8 cellular contexts compared by ENCODE assay signal in the genomic region with DNA sequence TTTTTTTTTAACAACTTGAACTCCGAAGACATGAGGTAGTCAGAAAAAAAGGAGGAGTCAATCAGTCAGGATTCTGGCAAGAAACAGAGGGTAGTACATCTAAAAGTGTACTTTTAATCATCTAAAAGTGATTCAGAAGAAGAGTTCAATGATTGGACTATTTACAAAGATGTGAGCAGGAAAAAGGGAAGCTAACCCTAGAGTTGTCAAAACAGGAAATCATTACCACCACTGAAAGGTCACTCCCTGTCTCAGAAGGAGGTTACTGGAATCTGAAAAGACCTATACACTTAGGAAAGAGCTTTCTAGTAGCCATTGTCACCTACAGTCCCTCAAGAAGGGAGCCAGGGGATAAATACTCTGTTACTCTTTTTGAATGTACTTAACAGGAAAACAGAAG. TPM values are rescaled to one million over a fixed set of nuclear protein-coding genes. Genes with fewer than 3 reads are reported as not detected.
DNase-seq lines count a peak whose midpoint lies in the region; ATAC-seq and TF ChIP-seq lines count a peak whose summit lies in the region.

No MANE protein-coding gene starts in this region.

- peaks cover 46% of the 10 kb centered on the region for H3K4me1 Mint-ChIP-seq in activated CD8-positive, alpha-beta memory T cell treated with anti-CD3 and anti-CD28 coated beads, Interleukin-2, amount 10 ng/mL, durations not matched to agents 7 days and 5 days
- H3K4me1 Mint-ChIP-seq in activated CD4-positive, alpha-beta memory T cell treated with anti-CD3 and anti-CD28 coated beads, Interleukin-2, amount 10 ng/mL, durations not matched to agents 7 days and 5 days: peaks cover 59% of the 10 kb centered on the region
- peaks cover 71% of the 10 kb centered on the region for H3K4me1 Mint-ChIP-seq in stimulated activated memory B cell treated with anti-CD40 and anti-IgM and Interleukin-4, amounts not matched to agents 10 μg/mL and 1 μg/mL and 100 μg/mL, for 72 hours
- peaks cover 21% of the 10 kb centered on the region for H3K4me1 Mint-ChIP-seq in mesothelial cell of epicardium

- no peak for DNase-seq in activated CD8-positive, alpha-beta memory T cell treated with anti-CD3 and anti-CD28 coated beads, Interleukin-2, amount 10 ng/mL, durations not matched to agents 7 days and 5 days
- no peak for DNase-seq in activated CD8-positive, alpha-beta memory T cell treated with anti-CD3 and anti-CD28 coated beads, Interleukin-2, amount 50 U/mL, for 4 hours
- no peak for DNase-seq in activated CD4-positive, alpha-beta memory T cell treated with anti-CD3 and anti-CD28 coated beads, Interleukin-2, amount 10 ng/mL, durations not matched to agents 7 days and 5 days
- DNase-seq in GDM1 (lab: John Stamatoyannopoulos, UW): no peak
- no peak for DNase-seq in mesothelial cell of epicardium (ENCODE audit: low spot score in 2 of 2, unreplicated experiment in 2 of 2)

- H3K4me3 Mint-ChIP-seq in activated CD8-positive, alpha-beta memory T cell treated with anti-CD3 and anti-CD28 coated beads, Interleukin-2, amount 10 ng/mL, durations not matched to agents 7 days and 5 days: no peak overlapping the region
- peak overlapping the region; percentile 7 for H3K4me3 Mint-ChIP-seq in activated CD4-positive, alpha-beta memory T cell treated with anti-CD3 and anti-CD28 coated beads, Interleukin-2, amount 10 ng/mL, durations not matched to agents 7 days and 5 days
- peak overlapping the region; percentile 40 for H3K4me3 Mint-ChIP-seq in stimulated activated memory B cell treated with anti-CD40 and anti-IgM and Interleukin-4, amounts not matched to agents 10 μg/mL and 1 μg/mL and 100 μg/mL, for 72 hours
- no peak overlapping the region for H3K4me3 Mint-ChIP-seq in mesothelial cell of epicardium

- CTCF ChIA-PET in activated CD8-positive, alpha-beta memory T cell treated with anti-CD3 and anti-CD28 coated beads, Interleukin-2, amount 10 ng/mL, durations not matched to agents 7 days and 5 days (lab: Charles Lee): interaction anchor here (6.4 kb wide), 1 partner anchor 15 kb away, joined by 71 read pairs; the partner anchor contains the start of gene LMBRD1
- CTCF ChIA-PET in activated CD4-positive, alpha-beta memory T cell treated with anti-CD3 and anti-CD28 coated beads, Interleukin-2, amount 10 ng/mL, durations not matched to agents 7 days and 5 days (lab: Charles Lee): interaction anchor here (2.0 to 6.4 kb wide), 2 partner anchors 9 to 16 kb away, joined by 6 to 102 read pairs; partner anchors contain the start of gene LMBRD1

- POLR2A ChIA-PET in activated CD4-positive, alpha-beta memory T cell treated with anti-CD3 and anti-CD28 coated beads, Interleukin-2, amount 10 ng/mL, durations not matched to agents 7 days and 5 days (lab: Charles Lee): interaction anchor here (1.0 to 7.4 kb wide), 2 partner anchors 15 to 21 kb away, joined by 3 to 87 read pairs; partner anchors contain the start of gene LMBRD1

- peaks cover 3% of the 10 kb centered on the region for H3K27me3 Mint-ChIP-seq in activated CD8-positive, alpha-beta memory T cell treated with anti-CD3 and anti-CD28 coated beads, Interleukin-2, amount 10 ng/mL, durations not matched to agents 7 days and 5 days
- H3K27me3 Mint-ChIP-seq in activated CD4-positive, alpha-beta memory T cell treated with anti-CD3 and anti-CD28 coated beads, Interleukin-2, amount 10 ng/mL, durations not matched to agents 7 days and 5 days: no peaks in the 10 kb centered on the region
- no peaks in the 10 kb centered on the region for H3K27me3 Mint-ChIP-seq in stimulated activated memory B cell treated with anti-CD40 and anti-IgM and Interleukin-4, amounts not matched to agents 10 μg/mL and 1 μg/mL and 100 μg/mL, for 72 hours
- no peaks in the 10 kb centered on the region for H3K27me3 Mint-ChIP-seq in mesothelial cell of epicardium (ENCODE audit: low read depth)

- TF ChIP-seq CTCF in mesothelial cell of epicardium (IDR thresholded peaks at IDR 0.05; ENCODE audit: unreplicated experiment): no peak

- peaks cover 7% of the 10 kb centered on the region for H3K36me3 Mint-ChIP-seq in activated CD8-positive, alpha-beta memory T cell treated with anti-CD3 and anti-CD28 coated beads, Interleukin-2, amount 10 ng/mL, durations not matched to agents 7 days and 5 days
- peaks cover 14% of the 10 kb centered on the region for H3K36me3 Mint-ChIP-seq in activated CD4-positive, alpha-beta memory T cell treated with anti-CD3 and anti-CD28 coated beads, Interleukin-2, amount 10 ng/mL, durations not matched to agents 7 days and 5 days (ENCODE audit: low read depth)
- peaks cover 13% of the 10 kb centered on the region for H3K36me3 Mint-ChIP-seq in stimulated activated memory B cell treated with anti-CD40 and anti-IgM and Interleukin-4, amounts not matched to agents 10 μg/mL and 1 μg/mL and 100 μg/mL, for 72 hours
- H3K36me3 Mint-ChIP-seq in mesothelial cell of epicardium: no peaks in the 10 kb centered on the region

- H3K9me3 Mint-ChIP-seq in activated CD8-positive, alpha-beta memory T cell treated with anti-CD3 and anti-CD28 coated beads, Interleukin-2, amount 10 ng/mL, durations not matched to agents 7 days and 5 days (ENCODE audit: low read depth): no peaks in the 10 kb centered on the region
- H3K9me3 Mint-ChIP-seq in activated CD4-positive, alpha-beta memory T cell treated with anti-CD3 and anti-CD28 coated beads, Interleukin-2, amount 10 ng/mL, durations not matched to agents 7 days and 5 days: peaks cover 2% of the 10 kb centered on the region
- peaks cover 5% of the 10 kb centered on the region for H3K9me3 Mint-ChIP-seq in stimulated activated memory B cell treated with anti-CD40 and anti-IgM and Interleukin-4, amounts not matched to agents 10 μg/mL and 1 μg/mL and 100 μg/mL, for 72 hours
- H3K9me3 Mint-ChIP-seq in mesothelial cell of epicardium: no peaks in the 10 kb centered on the region

- ATAC-seq in activated CD8-positive, alpha-beta memory T cell treated with anti-CD3 and anti-CD28 coated beads, Interleukin-2, amount 10 ng/mL, durations not matched to agents 7 days and 5 days: no peak
- peak; percentile 39 for ATAC-seq in HG03196 (IDR thresholded peaks at IDR 0.05; ENCODE audit: unreplicated experiment)
- peak; percentile 75 for ATAC-seq in stimulated activated memory B cell treated with anti-CD40 and anti-IgM and Interleukin-4, amounts not matched to agents 10 μg/mL and 1 μg/mL and 100 μg/mL, for 72 hours
- no peak for ATAC-seq in GM18519 (IDR thresholded peaks at IDR 0.05; ENCODE audit: low FRiP score, unreplicated experiment)

- peak overlapping the region; percentile 69 for H3K27ac Mint-ChIP-seq in activated CD8-positive, alpha-beta memory T cell treated with anti-CD3 and anti-CD28 coated beads, Interleukin-2, amount 10 ng/mL, durations not matched to agents 7 days and 5 days
- peak overlapping the region; percentile 83 for H3K27ac Mint-ChIP-seq in activated CD4-positive, alpha-beta memory T cell treated with anti-CD3 and anti-CD28 coated beads, Interleukin-2, amount 10 ng/mL, durations not matched to agents 7 days and 5 days
- peak overlapping the region; percentile 91 for H3K27ac Mint-ChIP-seq in stimulated activated memory B cell treated with anti-CD40 and anti-IgM and Interleukin-4, amounts not matched to agents 10 μg/mL and 1 μg/mL and 100 μg/mL, for 72 hours
- no peak overlapping the region for H3K27ac Mint-ChIP-seq in mesothelial cell of epicardium

RNA-seq across cellular contexts. Expression of gene LMBRD1, which starts 16.7 kb away (rescaled TPM):
- total RNA-seq in activated CD8-positive, alpha-beta memory T cell treated with anti-CD3 and anti-CD28 coated beads, Interleukin-2, amount 10 ng/mL, durations not matched to agents 7 days and 5 days: 10 to 100 TPM; 18.3 to 19.1 TPM
- total RNA-seq in activated CD4-positive, alpha-beta memory T cell treated with anti-CD3 and anti-CD28 coated beads, Interleukin-2, amount 10 ng/mL, durations not matched to agents 7 days and 5 days: 10 to 100 TPM; 30.0 to 30.7 TPM
- total RNA-seq in mesothelial cell of epicardium: 27.3 to 30.2 TPM (median 29.8 TPM) in 3 replicates

RNA-seq across cellular contexts. Expression of gene COL19A1, which starts 52.8 kb away (rescaled TPM):
- total RNA-seq in activated CD8-positive, alpha-beta memory T cell treated with anti-CD3 and anti-CD28 coated beads, Interleukin-2, amount 10 ng/mL, durations not matched to agents 7 days and 5 days: under 1 TPM in 1 of 2 experiments, not detected in 1; 0.40 TPM
- under 1 TPM; 0.03 TPM for total RNA-seq in activated CD4-positive, alpha-beta memory T cell treated with anti-CD3 and anti-CD28 coated beads, Interleukin-2, amount 10 ng/mL, durations not matched to agents 7 days and 5 days
- total RNA-seq in mesothelial cell of epicardium: 0.18 to 0.43 TPM (median 0.25 TPM) in 3 replicates

Comparison
In these comparisons a context has a peak if more than half of its experiments do, and no peak if none do; other contexts are left out.
1. ATAC-seq: peak in HG03196 (single experiment) and stimulated activated memory B cell treated with anti-CD40 and anti-IgM and Interleukin-4, amounts not matched to agents 10 μg/mL and 1 μg/mL and 100 μg/mL, for 72 hours (single experiment); none in activated CD8-positive, alpha-beta memory T cell treated with anti-CD3 and anti-CD28 coated beads, Interleukin-2, amount 10 ng/mL, durations not matched to agents 7 days and 5 days (single experiment) and GM18519 (single experiment).
2. H3K4me3 Mint-ChIP-seq: peak in activated CD4-positive, alpha-beta memory T cell treated with anti-CD3 and anti-CD28 coated beads, Interleukin-2, amount 10 ng/mL, durations not matched to agents 7 days and 5 days (single experiment) and stimulated activated memory B cell treated with anti-CD40 and anti-IgM and Interleukin-4, amounts not matched to agents 10 μg/mL and 1 μg/mL and 100 μg/mL, for 72 hours (single experiment); none in activated CD8-positive, alpha-beta memory T cell treated with anti-CD3 and anti-CD28 coated beads, Interleukin-2, amount 10 ng/mL, durations not matched to agents 7 days and 5 days (single experiment) and mesothelial cell of epicardium (single experiment).